Comparison of ENCODE assay signal across 8 cellular contexts in the genomic region with DNA sequence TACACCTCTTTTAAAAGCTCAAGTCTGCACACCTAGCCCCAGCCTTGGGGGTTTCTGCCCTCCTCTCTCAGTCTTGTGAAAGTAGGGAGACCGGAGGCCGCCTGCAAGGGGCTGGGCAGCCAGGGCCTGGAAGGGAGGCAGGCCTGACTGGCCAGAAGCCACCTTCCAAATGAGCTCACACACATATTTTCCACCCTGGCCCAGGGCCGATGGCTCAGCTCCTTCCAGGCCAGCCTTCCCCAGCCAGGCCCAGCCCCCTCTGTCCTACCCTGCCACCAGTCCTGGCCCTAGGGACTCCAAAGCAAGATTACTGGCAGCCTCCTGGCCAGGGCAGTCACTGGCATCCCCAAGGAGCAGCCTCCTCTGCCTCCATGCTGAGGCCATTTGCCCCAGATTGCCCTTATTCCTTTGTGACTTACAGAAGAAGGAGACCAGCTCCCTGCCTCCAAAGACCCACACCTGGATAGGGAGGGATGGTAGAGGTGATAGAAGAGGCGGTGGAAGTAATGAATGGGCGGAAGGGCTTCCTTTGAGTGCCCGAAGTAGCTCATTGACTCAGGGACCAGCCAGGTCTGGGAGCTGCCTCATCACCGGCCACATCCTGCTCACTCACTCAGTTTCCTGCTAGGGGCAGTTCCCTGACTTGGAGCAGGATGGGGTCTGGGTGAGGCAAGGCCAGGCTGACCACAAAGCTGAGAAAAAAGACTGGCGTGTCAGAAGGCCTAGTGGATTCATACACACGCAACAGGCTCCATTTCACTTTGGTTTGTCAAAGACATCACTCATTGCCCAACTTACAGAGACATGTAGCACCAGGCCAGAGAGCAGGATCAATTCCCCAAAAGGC. TPM values are rescaled to one million over a fixed set of nuclear protein-coding genes. Genes with fewer than 3 reads are reported as not detected.
DNase-seq lines count a peak whose midpoint lies in the region; ATAC-seq and TF ChIP-seq lines count a peak whose summit lies in the region.

No MANE protein-coding gene starts in this region.

- peak overlapping the region; percentile 71 for H2AFZ ChIP-seq in IMR-90 (replicated peaks; ENCODE audit: low read length, poor library complexity)

- peaks cover 7% of the 10 kb centered on the region; the same call in 1 of the 2 replicates for H4K20me1 ChIP-seq in IMR-90 (ENCODE audit: insufficient read depth, low read length)

- peak overlapping the region; percentile 98 for H2BK5ac ChIP-seq in IMR-90 (ENCODE audit: low read depth, low read length, poor library complexity, severe bottlenecking)

- in situ Hi-C loops in IMR-90 (cut with MboI; ENCODE audit: low sequenced_read_pairs) = loop anchor here (25.0 kb wide), 1 partner anchor 464 kb away; no protein-coding TSS in a partner anchor

- peaks cover 3% of the 10 kb centered on the region for H3K27me3 Mint-ChIP-seq in activated CD4-positive, alpha-beta memory T cell treated with anti-CD3 and anti-CD28 coated beads for 36 hours

- peak; percentile 77 for TF ChIP-seq POLR2A in IMR-90 (IDR thresholded peaks at IDR 0.05; ENCODE audit: low read depth, low read length)
- peak; percentile 36 for TF ChIP-seq POLR2A in prostate gland (IDR thresholded peaks at IDR 0.05)

- peaks cover 27% of the 10 kb centered on the region for H3K9me1 ChIP-seq in IMR-90 (ENCODE audit: insufficient read depth, low read length)

- peak overlapping the region; percentile 91 for H4K5ac ChIP-seq in IMR-90 (ENCODE audit: low read depth, low read length)

- H2BK15ac ChIP-seq in IMR-90 (ENCODE audit: low read depth, low read length) = peak overlapping the region; percentile 97

- H3K27me3 ChIP-seq in IMR-90 (ENCODE audit: control insufficient read depth, insufficient read depth, low read length) (no peaks in the 10 kb centered on the region), prostate gland (replicated peaks; ENCODE audit: insufficient read depth) (no peaks in the 10 kb centered on the region)

- H2AK9ac ChIP-seq in IMR-90 (replicated peaks; ENCODE audit: low read depth, low read length, poor library complexity) = peak overlapping the region; percentile 99

- H3K4me3 ChIP-seq in IMR-90 (ENCODE audit: insufficient read depth, low read depth, low read length) (no peak overlapping the region), prostate gland (no peak overlapping the region)

- H2BK120ac ChIP-seq in IMR-90 (ENCODE audit: low read depth, low read length) = peak overlapping the region; percentile 98

- peak overlapping the region; percentile 99 for H4K91ac ChIP-seq in IMR-90 (ENCODE audit: insufficient read depth, low read depth, low read length)

- WGBS in IMR-90 (ENCODE audit: extremely low coverage in 2 of 2, insufficient read length in 1 of 2), 2 experiments = 0% methylated on average over 1 of the region's 9 CpGs; no CpG with 5 or more reads in 1 of the 2 experiments
- 59% methylated on average over 8 of the region's 9 CpGs for WGBS in prostate gland

- H3K27ac Mint-ChIP-seq in activated CD4-positive, alpha-beta memory T cell treated with anti-CD3 and anti-CD28 coated beads for 36 hours = peak overlapping the region; percentile 51

- H4K8ac ChIP-seq in IMR-90 (ENCODE audit: low read depth in 2 of 2, low read length in 2 of 2) = peak overlapping the region; percentile 92 to 97

- dilution Hi-C loops in IMR-90 (cut with HindIII; ENCODE audit: low sequenced_read_pairs, unreplicated experiment) = no loop called here

- peak overlapping the region; percentile 70 for H3K9ac ChIP-seq in IMR-90 (ENCODE audit: low read depth, low read length)

- peak overlapping the region; percentile 99 for H3K23ac ChIP-seq in IMR-90 (ENCODE audit: low read depth, low read length)

- H3K4me1 Mint-ChIP-seq in activated CD4-positive, alpha-beta memory T cell treated with anti-CD3 and anti-CD28 coated beads for 36 hours (ENCODE audit: low read depth) = peaks cover 22% of the 10 kb centered on the region

- BruUV-seq in IMR-90 (replicated peaks; lab: Mats Ljungman, UMichigan) = no TSS peak

- intact Hi-C loops in IMR-90 (cut with micrococcal nuclease) = loop anchor here (5.0 kb wide), 1 partner anchor 464 kb away; no protein-coding TSS in a partner anchor
- intact Hi-C loops in activated CD4-positive, alpha-beta memory T cell treated with anti-CD3 and anti-CD28 coated beads for 36 hours (cut with micrococcal nuclease) = loop anchor here (5.0 to 10.0 kb wide), 4 partner anchors 199 to 986 kb away; a partner anchor contains a TSS
- intact Hi-C loops in prostate gland (cut with DNase I) = loop anchor here (5.0 to 10.0 kb wide), 2 partner anchors 86 to 294 kb away; a partner anchor contains a TSS

- peak; percentile 13; the same call in 1 of the 2 replicates for TF ChIP-seq RAD21 in IMR-90 (IDR thresholded peaks at IDR 0.05; ENCODE audit: low read length)

- peak overlapping the region; percentile 95 for H3K56ac ChIP-seq in IMR-90 (ENCODE audit: extremely low read depth, insufficient read depth, low read length)

- H3K4me2 ChIP-seq in IMR-90 (ENCODE audit: low read depth, low read length) = peak overlapping the region; percentile 56

- peak overlapping the region; percentile 99 for H3K4ac ChIP-seq in IMR-90 (ENCODE audit: low read depth, low read length)

- H3K36me3 ChIP-seq in IMR-90 (ENCODE audit: control insufficient read depth, insufficient read depth, low read length) (peaks cover 9% of the 10 kb centered on the region; the same call in 1 of the 2 replicates), prostate gland (peaks cover 0 to 3% of the 10 kb centered on the region in 2 donors)

- H3K14ac ChIP-seq in IMR-90 (replicated peaks; ENCODE audit: low read depth, low read length) = peak overlapping the region; percentile 98

- H3K4me1 ChIP-seq in IMR-90 (ENCODE audit: control insufficient read depth, insufficient read depth, low read length) (peaks cover 47% of the 10 kb centered on the region), prostate gland (replicated peaks) (peaks cover 15% of the 10 kb centered on the region)

- peak overlapping the region; percentile 99 for H2AK5ac ChIP-seq in IMR-90 (ENCODE audit: low read depth, low read length)

- H3K9me3 ChIP-seq in IMR-90 (ENCODE audit: control insufficient read depth, insufficient read depth, low read length) = no peaks in the 10 kb centered on the region
- H3K9me3 ChIP-seq in prostate gland = no peaks in the 10 kb centered on the region

- H3K27ac ChIP-seq in IMR-90 (ENCODE audit: insufficient read depth, low read length) (peak overlapping the region; percentile 97), prostate gland (peak overlapping the region; percentile 67 to 72)

- no peak overlapping the region for H3K4me3 Mint-ChIP-seq in activated CD4-positive, alpha-beta memory T cell treated with anti-CD3 and anti-CD28 coated beads for 36 hours

- peak overlapping the region; percentile 97 for H2BK20ac ChIP-seq in IMR-90 (ENCODE audit: low read depth, low read length)

- H3K18ac ChIP-seq in IMR-90 (ENCODE audit: low read depth, low read length) = peak overlapping the region; percentile 95

- DNase-seq in IMR-90 (peak; percentile 98), globus pallidus (ENCODE audit: low spot score) (peak; percentile 66), prostate gland (ENCODE audit: low spot score) (peak; percentile 76), activated gamma-delta T cell treated with Interleukin-2 at 50 U/mL for 16 hours (no peak)
- peak; percentile 76 for DNase-seq in activated CD4-positive, alpha-beta memory T cell treated with anti-CD3 and anti-CD28 coated beads for 36 hours

- POLR2A ChIA-PET in IMR-90 (lab: Charles Lee; ENCODE audit: unreplicated experiment) = interaction anchor here (0.6 to 2.4 kb wide), 6 partner anchors 10 to 35 kb away, joined by 3 to 25 read pairs (median 4); a partner anchor contains a TSS
- POLR2A ChIA-PET in activated CD4-positive, alpha-beta memory T cell treated with anti-CD3 and anti-CD28 coated beads for 36 hours (lab: Charles Lee) = interaction anchor here (0.9 to 1.9 kb wide), 3 partner anchors 21 to 281 kb away, joined by 4 to 10 read pairs (median 5); no protein-coding TSS in a partner anchor

- no peak for TF ChIP-seq CTCF in IMR-90 (conservative IDR thresholded peaks at IDR 0.05; ENCODE audit: low read depth, low read length)
- no peak for TF ChIP-seq CTCF in prostate gland (IDR thresholded peaks at IDR 0.05)

- ATAC-seq in IMR-90 (ENCODE audit: low read depth) = peak; percentile 50
- no peak for ATAC-seq in HG03457 (IDR thresholded peaks at IDR 0.05; ENCODE audit: unreplicated experiment)
- no peak for ATAC-seq in GM18498 (IDR thresholded peaks at IDR 0.05; ENCODE audit: unreplicated experiment)
- no peak for ATAC-seq in GM18517 (IDR thresholded peaks at IDR 0.05; ENCODE audit: unreplicated experiment)

- H3K79me1 ChIP-seq in IMR-90 (ENCODE audit: low read depth in 1 of 2, low read length in 2 of 2) = peaks cover 4 to 40% of the 10 kb centered on the region in 2 experiments; a peak in 3 of 4 replicates

- H3K9me3 Mint-ChIP-seq in activated CD4-positive, alpha-beta memory T cell treated with anti-CD3 and anti-CD28 coated beads for 36 hours = no peaks in the 10 kb centered on the region

- CTCF ChIA-PET in IMR-90 (lab: Yijun Ruan, JAX) = interaction anchor here (0.6 to 6.8 kb wide), 6 partner anchors 14 to 471 kb away, joined by 3 to 60 read pairs (median 4); a partner anchor contains a TSS
- CTCF ChIA-PET in activated CD4-positive, alpha-beta memory T cell treated with anti-CD3 and anti-CD28 coated beads for 36 hours (lab: Charles Lee) = interaction anchor here (0.8 to 6.7 kb wide), 11 partner anchors 9 to 294 kb away, joined by 3 to 228 read pairs (median 5); a partner anchor contains a TSS

- H3K36me3 Mint-ChIP-seq in activated CD4-positive, alpha-beta memory T cell treated with anti-CD3 and anti-CD28 coated beads for 36 hours = no peaks in the 10 kb centered on the region

RNA-seq across cellular contexts. Expression of a gene that starts 14.8 kb away (rescaled TPM):
- 124 and 156 TPM in 2 replicates for total RNA-seq in IMR-90 (2012; rRNA removed)
- polyA plus RNA-seq in IMR-90 (2012; rRNA removed) = 315 and 375 TPM in 2 replicates
- polyA plus RNA-seq in IMR-90 (2012; cell fraction: cytosol; rRNA removed) = 185 and 358 TPM in 2 replicates
- 492 and 622 TPM in 2 replicates for polyA plus RNA-seq in IMR-90 (2012; cell fraction: nucleus; rRNA removed; ENCODE audit: low replicate concordance)
- total RNA-seq in activated CD4-positive, alpha-beta memory T cell treated with anti-CD3 and anti-CD28 coated beads for 36 hours = 1 to 10 TPM; 1.1 to 1.4 TPM
- 10 to 100 TPM; 64.9 to 90.4 TPM for total RNA-seq in prostate gland

RNA-seq across cellular contexts. Expression of a gene that starts 20.4 kb away (rescaled TPM):
- total RNA-seq in IMR-90 (2012; rRNA removed) = 19.4 and 25.1 TPM in 2 replicates
- 118 and 121 TPM in 2 replicates for polyA plus RNA-seq in IMR-90 (2012; rRNA removed)
- polyA plus RNA-seq in IMR-90 (2012; cell fraction: cytosol; rRNA removed) = 86.3 and 158 TPM in 2 replicates
- polyA plus RNA-seq in IMR-90 (2012; cell fraction: nucleus; rRNA removed; ENCODE audit: low replicate concordance) = 38.3 and 104 TPM in 2 replicates
- 10 to 100 TPM; 62.4 to 64.3 TPM for total RNA-seq in activated CD4-positive, alpha-beta memory T cell treated with anti-CD3 and anti-CD28 coated beads for 36 hours
- total RNA-seq in prostate gland = 100 to 1,000 TPM; 124 to 150 TPM

RNA-seq across cellular contexts. Expression of a gene that starts 21.5 kb away (rescaled TPM):
- total RNA-seq in IMR-90 (2012; rRNA removed) = 23.9 and 51.4 TPM in 2 replicates
- 33.1 and 45.7 TPM in 2 replicates for polyA plus RNA-seq in IMR-90 (2012; rRNA removed)
- 114 and 912 TPM in 2 replicates for polyA plus RNA-seq in IMR-90 (2012; cell fraction: cytosol; rRNA removed)
- polyA plus RNA-seq in IMR-90 (2012; cell fraction: nucleus; rRNA removed; ENCODE audit: low replicate concordance) = 35.8 and 40.4 TPM in 2 replicates
- 100 to 1,000 TPM; 152 to 156 TPM for total RNA-seq in activated CD4-positive, alpha-beta memory T cell treated with anti-CD3 and anti-CD28 coated beads for 36 hours
- total RNA-seq in prostate gland = 100 to 1,000 TPM in 1 of 2 donors, 10 to 100 TPM in 1; 54.5 to 195 TPM

RNA-seq across cellular contexts. Expression of a gene that starts 31.9 kb away (rescaled TPM):
- total RNA-seq in IMR-90 (2012; rRNA removed) = under 0.01 TPM in 2 replicates
- polyA plus RNA-seq in IMR-90 (2012; rRNA removed) = 0.07 TPM in 1 of 2 replicates, not detected in the other
- polyA plus RNA-seq in IMR-90 (2012; cell fraction: cytosol; rRNA removed) = 0.04 TPM in 1 of 2 replicates, not detected in the other
- polyA plus RNA-seq in IMR-90 (2012; cell fraction: nucleus; rRNA removed; ENCODE audit: low replicate concordance) = 0.52 and 0.69 TPM in 2 replicates
- total RNA-seq in activated CD4-positive, alpha-beta memory T cell treated with anti-CD3 and anti-CD28 coated beads for 36 hours = under 1 TPM; 0.36 to 0.77 TPM
- 1 to 10 TPM in 1 of 2 donors, under 1 TPM in 1; 0.62 to 1.0 TPM for total RNA-seq in prostate gland

RNA-seq across cellular contexts. Expression of a gene that starts 35.9 kb away (rescaled TPM):
- total RNA-seq in IMR-90 (2012; rRNA removed) (1.4 and 2.0 TPM in 2 replicates), prostate gland (1 to 10 TPM; 4.6 to 8.1 TPM)
- polyA plus RNA-seq in IMR-90 (2012; rRNA removed) = 1.4 and 1.8 TPM in 2 replicates
- polyA plus RNA-seq in IMR-90 (2012; cell fraction: cytosol; rRNA removed) = 1.5 and 2.2 TPM in 2 replicates
- polyA plus RNA-seq in IMR-90 (2012; cell fraction: nucleus; rRNA removed; ENCODE audit: low replicate concordance) = 3.9 and 11.9 TPM in 2 replicates
- total RNA-seq in activated CD4-positive, alpha-beta memory T cell treated with anti-CD3 and anti-CD28 coated beads for 36 hours = under 1 TPM; 0.10 to 0.34 TPM

Comparison
In these comparisons a context has a peak if more than half of its experiments do, and no peak if none do; other contexts are left out.
1. RNA of a gene that starts 14.8 kb away (total RNA-seq): 124 to 156 TPM in IMR-90 and 64.9 to 90.4 TPM in prostate gland; 1.1 to 1.4 TPM in activated CD4-positive, alpha-beta memory T cell treated with anti-CD3 and anti-CD28 coated beads for 36 hours; every median in the first group is over 10 times any median in the second.